10 cellular contexts compared by ENCODE assay signal in genomic region chr15:77066961-77067690, GRCh38. TPM values are rescaled to one million over a fixed set of nuclear protein-coding genes. Genes with fewer than 3 reads are reported as not detected.
A peak's percentile ranks its signal among the peaks of the same experiment; 100 is the strongest.
DNase-seq lines count a peak whose midpoint lies in the region; ATAC-seq, FAIRE-seq and TF ChIP-seq lines count a peak whose summit lies in the region.
"Had no signal": no experiment of that assay in that cellular context is flagged by ENCODE, and none has a peak within 500 bp of the region (broad histone marks: within the 10 kb centered on the region; RNA-seq: fewer than 3 reads in every experiment).

No MANE protein-coding gene starts in this region.

- DNase-seq in Calu3 (peak; percentile 43), MV-4-11 (lab: John Stamatoyannopoulos, UW) (peak; percentile 17), bronchial epithelial cell (ENCODE audit: low read depth) (peak; percentile 86), aorta (no peak), NCI-H2107 treated with DMSO at 0.1 percent for 48 hours (lab: John Stamatoyannopoulos, UW; ENCODE audit: unreplicated experiment) (no peak), NCI-H345 treated with DMSO at 0.1 percent for 48 hours (lab: John Stamatoyannopoulos, UW; ENCODE audit: unreplicated experiment) (no peak)
- no peak for DNase-seq in activated CD8-positive, alpha-beta T cell treated with anti-CD3 and anti-CD28 coated beads, Interleukin-2, amount 10 ng/mL, durations not matched to agents 7 days and 5 days
- DNase-seq: GF-D8 had no signal

- H3K4me1 Mint-ChIP-seq in Calu3 (ENCODE audit: low read depth, unreplicated experiment) (peaks cover 83% of the 10 kb centered on the region), nephron (peaks cover 65% of the 10 kb centered on the region)
- H3K4me1 Mint-ChIP-seq in activated CD8-positive, alpha-beta T cell treated with anti-CD3 and anti-CD28 coated beads, Interleukin-2, amount 10 ng/mL, durations not matched to agents 7 days and 5 days (ENCODE audit: low read depth): peaks cover 15% of the 10 kb centered on the region

- H3K9me3 Mint-ChIP-seq in Calu3 (ENCODE audit: low read depth, unreplicated experiment) (no peaks in the 10 kb centered on the region), nephron (no peaks in the 10 kb centered on the region)
- H3K9me3 Mint-ChIP-seq in activated CD8-positive, alpha-beta T cell treated with anti-CD3 and anti-CD28 coated beads, Interleukin-2, amount 10 ng/mL, durations not matched to agents 7 days and 5 days (ENCODE audit: insufficient read depth): no peaks in the 10 kb centered on the region

- BruUV-seq in Calu3 (replicated peaks; lab: Mats Ljungman, UMichigan): no TSS peak

- H3K27ac ChIP-seq in aorta (ENCODE audit: low read depth in 1 of 2, low read length in 2 of 2): no peak overlapping the region
- H3K27ac ChIP-seq: cardiac muscle cell had no signal

- POLR2A ChIA-PET in activated CD8-positive, alpha-beta T cell treated with anti-CD3 and anti-CD28 coated beads, Interleukin-2, amount 10 ng/mL, durations not matched to agents 7 days and 5 days (lab: Charles Lee): interaction anchor here (0.8 to 1.4 kb wide), 2 partner anchors 11 to 72 kb away, joined by 3 read pairs; no protein-coding TSS in a partner anchor

- H3K36me3 Mint-ChIP-seq in Calu3 (ENCODE audit: insufficient read depth, unreplicated experiment) (peaks cover 49% of the 10 kb centered on the region), nephron (ENCODE audit: low read depth) (peaks cover 14% of the 10 kb centered on the region)
- peaks cover 8% of the 10 kb centered on the region for H3K36me3 Mint-ChIP-seq in activated CD8-positive, alpha-beta T cell treated with anti-CD3 and anti-CD28 coated beads, Interleukin-2, amount 10 ng/mL, durations not matched to agents 7 days and 5 days (ENCODE audit: low read depth)

- CTCF ChIA-PET in Calu3 (lab: Charles Lee): interaction anchor here (1.1 kb wide), 2 partner anchors 12 to 35 kb away, joined by 3 read pairs; no protein-coding TSS in a partner anchor
- CTCF ChIA-PET in activated CD8-positive, alpha-beta T cell treated with anti-CD3 and anti-CD28 coated beads, Interleukin-2, amount 10 ng/mL, durations not matched to agents 7 days and 5 days (lab: Charles Lee): interaction anchor here (1.4 to 2.1 kb wide), 4 partner anchors 8 to 93 kb away, joined by 3 to 6 read pairs (median 4); no protein-coding TSS in a partner anchor

- ATAC-seq in aorta (ENCODE audit: low FRiP score): no peak
- no peak for ATAC-seq in activated CD8-positive, alpha-beta T cell treated with anti-CD3 and anti-CD28 coated beads, Interleukin-2, amount 10 ng/mL, durations not matched to agents 7 days and 5 days

- no peak for TF ChIP-seq CTCF in Calu3 (IDR thresholded peaks at IDR 0.05; ENCODE audit: unreplicated experiment)
- TF ChIP-seq CTCF in bronchial epithelial cell (IDR thresholded peaks at IDR 0.05; ENCODE audit: insufficient read depth, low read length, severe bottlenecking): no peak
- TF ChIP-seq CTCF in nephron (IDR thresholded peaks at IDR 0.05; ENCODE audit: unreplicated experiment in 3 of 3): no peak

- H3K36me3 ChIP-seq in bronchial epithelial cell (ENCODE audit: control insufficient read depth, insufficient read depth, low read length): no peaks in the 10 kb centered on the region
- H3K36me3 ChIP-seq in aorta (ENCODE audit: control insufficient read depth in 1 of 2, insufficient read depth in 2 of 2, low read length in 1 of 2): no peaks in the 10 kb centered on the region
- H3K36me3 ChIP-seq: cardiac muscle cell had no signal

- H3K27me3 ChIP-seq in bronchial epithelial cell (ENCODE audit: control insufficient read depth, insufficient read depth, low read length) (no peaks in the 10 kb centered on the region), aorta (ENCODE audit: control insufficient read depth in 1 of 2, insufficient read depth in 2 of 2, low read length in 1 of 2) (no peaks in the 10 kb centered on the region)
- H3K27me3 ChIP-seq: cardiac muscle cell had no signal

- FAIRE-seq in bronchial epithelial cell (lab: Jason Lieb, UNC): no peak

- H3K4me3 ChIP-seq in bronchial epithelial cell (ENCODE audit: low read depth, low read length) (no peak overlapping the region), aorta (ENCODE audit: low read length in 2 of 2) (no peak overlapping the region)
- H3K4me3 ChIP-seq: cardiac muscle cell had no signal

- 64 to 73% methylated on average over 4 of the region's 4 CpGs for WGBS in aorta, 2 donors

- H3K4me1 ChIP-seq in aorta (ENCODE audit: control insufficient read depth in 1 of 2, insufficient read depth in 2 of 2, low read length in 2 of 2): peaks cover 5 to 6% of the 10 kb centered on the region in 2 donors

- H3K27ac Mint-ChIP-seq in Calu3 (ENCODE audit: unreplicated experiment) (peak overlapping the region; percentile 95), nephron (peak overlapping the region; percentile 31 to 80 (median 67))
- no peak overlapping the region for H3K27ac Mint-ChIP-seq in activated CD8-positive, alpha-beta T cell treated with anti-CD3 and anti-CD28 coated beads, Interleukin-2, amount 10 ng/mL, durations not matched to agents 7 days and 5 days

- intact Hi-C loops in Calu3 (cut with micrococcal nuclease; ENCODE audit: unreplicated experiment): no loop called here
- intact Hi-C loops in aorta (cut with DNase I): loop anchor here in 1 of 2 donors (5.0 kb wide), 1 partner anchor 875 kb away; no protein-coding TSS in a partner anchor

- H3K9me3 ChIP-seq in aorta (ENCODE audit: control insufficient read depth, low read length): no peaks in the 10 kb centered on the region

- peak overlapping the region; percentile 84 for H3K4me3 Mint-ChIP-seq in Calu3 (ENCODE audit: low read depth, unreplicated experiment)
- peak overlapping the region; percentile 53 to 74 (median 55) for H3K4me3 Mint-ChIP-seq in nephron
- no peak overlapping the region for H3K4me3 Mint-ChIP-seq in activated CD8-positive, alpha-beta T cell treated with anti-CD3 and anti-CD28 coated beads, Interleukin-2, amount 10 ng/mL, durations not matched to agents 7 days and 5 days

- peaks cover 6% of the 10 kb centered on the region for H3K27me3 Mint-ChIP-seq in Calu3 (ENCODE audit: unreplicated experiment)
- no peaks in the 10 kb centered on the region for H3K27me3 Mint-ChIP-seq in nephron (ENCODE audit: low read depth)
- H3K27me3 Mint-ChIP-seq in activated CD8-positive, alpha-beta T cell treated with anti-CD3 and anti-CD28 coated beads, Interleukin-2, amount 10 ng/mL, durations not matched to agents 7 days and 5 days (ENCODE audit: low read depth): peaks cover 5% of the 10 kb centered on the region

RNA-seq across cellular contexts. Expression of gene TSPAN3, which starts 3.8 kb away (rescaled TPM):
- 404 and 463 TPM in 2 replicates for total RNA-seq in Calu3 (2022)
- 123 and 187 TPM in 2 replicates for total RNA-seq in bronchial epithelial cell
- 100 to 1,000 TPM; 106 to 121 TPM for total RNA-seq in aorta
- polyA plus RNA-seq in aorta: 100 to 1,000 TPM; 107 to 123 TPM
- total RNA-seq in activated CD8-positive, alpha-beta T cell treated with anti-CD3 and anti-CD28 coated beads, Interleukin-2, amount 10 ng/mL, durations not matched to agents 7 days and 5 days: 10 to 100 TPM; 17.4 to 18.4 TPM

Comparison
In these comparisons a context has a peak if more than half of its experiments do, and no peak if none do; other contexts are left out.
1. DNase-seq: peak in Calu3 (single experiment), MV-4-11 (single experiment) and bronchial epithelial cell (single experiment); none in aorta (0 of 2), activated CD8-positive, alpha-beta T cell treated with anti-CD3 and anti-CD28 coated beads, Interleukin-2, amount 10 ng/mL, durations not matched to agents 7 days and 5 days (single experiment), NCI-H2107 treated with DMSO at 0.1 percent for 48 hours (single experiment) and NCI-H345 treated with DMSO at 0.1 percent for 48 hours (single experiment).